Comparison of ENCODE assay signal across 1 cellular context in the genomic region with DNA sequence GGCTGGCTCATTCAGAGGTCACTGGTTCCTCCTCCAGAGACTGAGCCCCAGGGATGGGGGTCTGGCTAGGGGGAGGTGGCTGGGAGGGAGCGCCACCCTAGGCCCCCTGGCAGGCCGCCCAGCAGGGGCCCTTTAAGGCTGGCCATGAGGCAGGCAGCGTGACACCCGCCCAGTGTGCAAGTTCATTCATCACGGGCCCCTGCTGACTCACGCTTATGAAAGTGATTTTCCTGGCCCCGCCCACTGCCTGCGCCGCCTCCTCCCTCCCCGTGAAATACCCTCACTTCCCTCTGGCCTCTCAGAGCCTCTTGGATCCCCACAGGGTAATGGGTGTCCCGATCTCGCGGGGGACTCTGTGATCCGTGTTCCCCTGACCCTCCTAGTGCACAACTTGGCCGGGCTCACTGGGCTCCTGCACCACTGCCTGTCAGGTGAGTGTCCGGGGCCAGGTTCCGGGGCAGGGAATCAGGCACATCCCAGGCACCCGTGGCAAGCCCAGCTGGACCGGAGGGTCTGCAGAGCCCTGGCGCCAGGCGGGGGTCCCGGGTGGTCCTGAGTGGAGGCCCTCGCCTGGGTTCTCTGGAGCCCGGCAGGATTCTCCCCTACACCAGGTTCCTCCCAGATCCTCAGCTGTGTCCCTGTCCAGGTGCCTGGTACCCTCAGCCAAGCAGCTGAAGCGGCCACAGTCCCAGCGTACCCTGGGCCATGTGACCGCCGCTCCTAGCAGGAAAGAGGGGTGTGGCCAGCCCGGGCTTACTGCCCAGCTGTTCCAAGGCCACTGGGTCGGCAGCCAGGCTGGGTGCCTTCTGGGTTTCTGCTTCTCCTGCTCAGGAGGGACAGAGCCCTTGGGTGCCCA.
TF ChIP-seq lines count a peak whose summit lies in the region.

A gene with protein sequence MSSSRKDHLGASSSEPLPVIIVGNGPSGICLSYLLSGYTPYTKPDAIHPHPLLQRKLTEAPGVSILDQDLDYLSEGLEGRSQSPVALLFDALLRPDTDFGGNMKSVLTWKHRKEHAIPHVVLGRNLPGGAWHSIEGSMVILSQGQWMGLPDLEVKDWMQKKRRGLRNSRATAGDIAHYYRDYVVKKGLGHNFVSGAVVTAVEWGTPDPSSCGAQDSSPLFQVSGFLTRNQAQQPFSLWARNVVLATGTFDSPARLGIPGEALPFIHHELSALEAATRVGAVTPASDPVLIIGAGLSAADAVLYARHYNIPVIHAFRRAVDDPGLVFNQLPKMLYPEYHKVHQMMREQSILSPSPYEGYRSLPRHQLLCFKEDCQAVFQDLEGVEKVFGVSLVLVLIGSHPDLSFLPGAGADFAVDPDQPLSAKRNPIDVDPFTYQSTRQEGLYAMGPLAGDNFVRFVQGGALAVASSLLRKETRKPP (plus strand): TSS at position 301 of the 856 bp plus-strand sequence. CDS start 4,432 bp downstream, outside the sequence.

TF ChIP-seq in HepG2, 621 proteins besides CTCF, POLR2A, EP300 and RAD21 (continued from another document and continues in another):
- TF ChIP-seq, protein P1, sequence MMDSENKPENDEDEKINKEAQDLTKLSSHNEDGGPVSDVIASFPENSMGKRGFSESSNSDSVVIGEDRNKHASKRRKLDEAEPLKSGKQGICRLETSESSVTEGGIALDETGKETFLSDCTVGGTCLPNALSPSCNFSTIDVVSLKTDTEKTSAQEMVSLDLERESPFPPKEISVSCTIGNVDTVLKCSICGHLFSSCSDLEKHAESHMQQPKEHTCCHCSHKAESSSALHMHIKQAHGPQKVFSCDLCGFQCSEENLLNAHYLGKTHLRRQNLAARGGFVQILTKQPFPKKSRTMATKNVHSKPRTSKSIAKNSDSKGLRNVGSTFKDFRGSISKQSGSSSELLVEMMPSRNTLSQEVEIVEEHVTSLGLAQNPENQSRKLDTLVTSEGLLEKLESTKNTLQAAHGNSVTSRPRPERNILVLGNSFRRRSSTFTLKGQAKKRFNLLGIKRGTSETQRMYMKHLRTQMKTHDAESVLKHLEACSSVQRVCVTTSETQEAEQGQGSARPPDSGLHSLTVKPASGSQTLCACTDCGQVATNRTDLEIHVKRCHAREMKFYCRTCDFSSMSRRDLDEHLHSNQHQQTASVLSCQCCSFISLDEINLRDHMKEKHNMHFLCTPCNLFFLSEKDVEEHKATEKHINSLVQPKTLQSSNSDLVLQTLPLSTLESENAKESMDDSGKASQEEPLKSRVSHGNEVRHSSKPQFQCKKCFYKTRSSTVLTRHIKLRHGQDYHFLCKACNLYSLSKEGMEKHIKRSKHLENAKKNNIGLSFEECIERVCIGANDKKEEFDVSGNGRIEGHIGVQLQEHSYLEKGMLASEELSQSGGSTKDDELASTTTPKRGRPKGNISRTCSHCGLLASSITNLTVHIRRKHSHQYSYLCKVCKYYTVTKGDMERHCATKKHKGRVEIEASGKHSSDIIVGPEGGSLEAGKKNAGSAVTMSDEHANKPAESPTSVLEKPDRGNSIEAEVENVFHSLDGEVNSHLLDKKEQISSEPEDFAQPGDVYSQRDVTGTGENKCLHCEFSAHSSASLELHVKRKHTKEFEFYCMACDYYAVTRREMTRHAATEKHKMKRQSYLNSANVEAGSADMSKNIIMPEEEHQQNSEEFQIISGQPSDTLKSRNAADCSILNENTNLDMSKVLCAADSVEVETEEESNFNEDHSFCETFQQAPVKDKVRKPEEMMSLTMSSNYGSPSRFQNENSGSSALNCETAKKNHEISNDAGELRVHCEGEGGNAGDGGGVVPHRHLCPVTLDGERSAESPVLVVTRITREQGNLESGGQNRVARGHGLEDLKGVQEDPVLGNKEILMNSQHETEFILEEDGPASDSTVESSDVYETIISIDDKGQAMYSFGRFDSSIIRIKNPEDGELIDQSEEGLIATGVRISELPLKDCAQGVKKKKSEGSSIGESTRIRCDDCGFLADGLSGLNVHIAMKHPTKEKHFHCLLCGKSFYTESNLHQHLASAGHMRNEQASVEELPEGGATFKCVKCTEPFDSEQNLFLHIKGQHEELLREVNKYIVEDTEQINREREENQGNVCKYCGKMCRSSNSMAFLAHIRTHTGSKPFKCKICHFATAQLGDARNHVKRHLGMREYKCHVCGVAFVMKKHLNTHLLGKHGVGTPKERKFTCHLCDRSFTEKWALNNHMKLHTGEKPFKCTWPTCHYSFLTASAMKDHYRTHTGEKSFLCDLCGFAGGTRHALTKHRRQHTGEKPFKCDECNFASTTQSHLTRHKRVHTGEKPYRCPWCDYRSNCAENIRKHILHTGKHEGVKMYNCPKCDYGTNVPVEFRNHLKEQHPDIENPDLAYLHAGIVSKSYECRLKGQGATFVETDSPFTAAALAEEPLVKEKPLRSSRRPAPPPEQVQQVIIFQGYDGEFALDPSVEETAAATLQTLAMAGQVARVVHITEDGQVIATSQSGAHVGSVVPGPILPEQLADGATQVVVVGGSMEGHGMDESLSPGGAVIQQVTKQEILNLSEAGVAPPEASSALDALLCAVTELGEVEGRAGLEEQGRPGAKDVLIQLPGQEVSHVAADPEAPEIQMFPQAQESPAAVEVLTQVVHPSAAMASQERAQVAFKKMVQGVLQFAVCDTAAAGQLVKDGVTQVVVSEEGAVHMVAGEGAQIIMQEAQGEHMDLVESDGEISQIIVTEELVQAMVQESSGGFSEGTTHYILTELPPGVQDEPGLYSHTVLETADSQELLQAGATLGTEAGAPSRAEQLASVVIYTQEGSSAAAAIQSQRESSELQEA (CRISPR knock-in tag; IDR thresholded peaks at IDR 0.05; ENCODE audit: not compliant biosample characterization), result peak; percentile 86
- peak; percentile 51 for TF ChIP-seq HNRNPLL (IDR thresholded peaks at IDR 0.05; ENCODE audit: low read depth, low read length, poor library complexity, severe bottlenecking)
- peak; percentile 23 for TF ChIP-seq NR2F6 (IDR thresholded peaks at IDR 0.05)
- TF ChIP-seq NR2F6 (CRISPR knock-in tag; IDR thresholded peaks at IDR 0.05), result peak; percentile 71
- no peak for TF ChIP-seq ZNF484 (CRISPR knock-in tag; IDR thresholded peaks at IDR 0.05; ENCODE audit: borderline replicate concordance, low read depth)
- TF ChIP-seq ZNF776 (CRISPR knock-in tag; IDR thresholded peaks at IDR 0.05), result no peak
- 0 out of 2 replicates have a peak, but pooled peaks have one; percentile 45 for TF ChIP-seq ZSCAN12 (CRISPR knock-in tag; IDR thresholded peaks at IDR 0.05)
- TF ChIP-seq RFXAP (CRISPR knock-in tag; IDR thresholded peaks at IDR 0.05; ENCODE audit: borderline replicate concordance), result 0 out of 2 replicates have a peak, but pooled peaks have one; percentile 80
- TF ChIP-seq, protein P2, sequence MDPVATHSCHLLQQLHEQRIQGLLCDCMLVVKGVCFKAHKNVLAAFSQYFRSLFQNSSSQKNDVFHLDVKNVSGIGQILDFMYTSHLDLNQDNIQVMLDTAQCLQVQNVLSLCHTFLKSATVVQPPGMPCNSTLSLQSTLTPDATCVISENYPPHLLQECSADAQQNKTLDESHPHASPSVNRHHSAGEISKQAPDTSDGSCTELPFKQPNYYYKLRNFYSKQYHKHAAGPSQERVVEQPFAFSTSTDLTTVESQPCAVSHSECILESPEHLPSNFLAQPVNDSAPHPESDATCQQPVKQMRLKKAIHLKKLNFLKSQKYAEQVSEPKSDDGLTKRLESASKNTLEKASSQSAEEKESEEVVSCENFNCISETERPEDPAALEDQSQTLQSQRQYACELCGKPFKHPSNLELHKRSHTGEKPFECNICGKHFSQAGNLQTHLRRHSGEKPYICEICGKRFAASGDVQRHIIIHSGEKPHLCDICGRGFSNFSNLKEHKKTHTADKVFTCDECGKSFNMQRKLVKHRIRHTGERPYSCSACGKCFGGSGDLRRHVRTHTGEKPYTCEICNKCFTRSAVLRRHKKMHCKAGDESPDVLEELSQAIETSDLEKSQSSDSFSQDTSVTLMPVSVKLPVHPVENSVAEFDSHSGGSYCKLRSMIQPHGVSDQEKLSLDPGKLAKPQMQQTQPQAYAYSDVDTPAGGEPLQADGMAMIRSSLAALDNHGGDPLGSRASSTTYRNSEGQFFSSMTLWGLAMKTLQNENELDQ (CRISPR knock-in tag; IDR thresholded peaks at IDR 0.05; ENCODE audit: borderline replicate concordance), result no peak
- TF ChIP-seq ZC3H4 (CRISPR knock-in tag; IDR thresholded peaks at IDR 0.05; ENCODE audit: borderline replicate concordance), result peak; percentile 92; the same call in 1 of the 2 replicates
- TF ChIP-seq, protein P3, sequence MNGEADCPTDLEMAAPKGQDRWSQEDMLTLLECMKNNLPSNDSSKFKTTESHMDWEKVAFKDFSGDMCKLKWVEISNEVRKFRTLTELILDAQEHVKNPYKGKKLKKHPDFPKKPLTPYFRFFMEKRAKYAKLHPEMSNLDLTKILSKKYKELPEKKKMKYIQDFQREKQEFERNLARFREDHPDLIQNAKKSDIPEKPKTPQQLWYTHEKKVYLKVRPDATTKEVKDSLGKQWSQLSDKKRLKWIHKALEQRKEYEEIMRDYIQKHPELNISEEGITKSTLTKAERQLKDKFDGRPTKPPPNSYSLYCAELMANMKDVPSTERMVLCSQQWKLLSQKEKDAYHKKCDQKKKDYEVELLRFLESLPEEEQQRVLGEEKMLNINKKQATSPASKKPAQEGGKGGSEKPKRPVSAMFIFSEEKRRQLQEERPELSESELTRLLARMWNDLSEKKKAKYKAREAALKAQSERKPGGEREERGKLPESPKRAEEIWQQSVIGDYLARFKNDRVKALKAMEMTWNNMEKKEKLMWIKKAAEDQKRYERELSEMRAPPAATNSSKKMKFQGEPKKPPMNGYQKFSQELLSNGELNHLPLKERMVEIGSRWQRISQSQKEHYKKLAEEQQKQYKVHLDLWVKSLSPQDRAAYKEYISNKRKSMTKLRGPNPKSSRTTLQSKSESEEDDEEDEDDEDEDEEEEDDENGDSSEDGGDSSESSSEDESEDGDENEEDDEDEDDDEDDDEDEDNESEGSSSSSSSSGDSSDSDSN (CRISPR knock-in tag; IDR thresholded peaks at IDR 0.05), result peak; percentile 71
- peak; percentile 27; the same call in 1 of the 2 replicates for TF ChIP-seq ZBTB20 (CRISPR knock-in tag; IDR thresholded peaks at IDR 0.05; ENCODE audit: borderline replicate concordance, low read depth)
- TF ChIP-seq GTF3A (CRISPR knock-in tag; conservative IDR thresholded peaks at IDR 0.05), result 0 out of 2 replicates have a peak, but pooled peaks have one; percentile 77
- TF ChIP-seq ZNF20 (CRISPR knock-in tag; IDR thresholded peaks at IDR 0.05), result no peak
- peak; percentile 82; the same call in 1 of the 2 replicates for TF ChIP-seq ZSCAN30 (CRISPR knock-in tag; IDR thresholded peaks at IDR 0.05)
- TF ChIP-seq NFYC (CRISPR knock-in tag; IDR thresholded peaks at IDR 0.05), result no peak
- TF ChIP-seq SKI (IDR thresholded peaks at IDR 0.05; ENCODE audit: partially characterized antibody), result peak; percentile 50
- TF ChIP-seq SRY (CRISPR knock-in tag; IDR thresholded peaks at IDR 0.05), result peak; percentile 80; the same call in 1 of the 2 replicates
- TF ChIP-seq POLR2AphosphoS2 (IDR thresholded peaks at IDR 0.05; ENCODE audit: low read depth, low read length), result peak; percentile 97
- 0 out of 2 replicates have a peak, but pooled peaks have one; percentile 56 for TF ChIP-seq ZMYM2 (CRISPR knock-in tag; IDR thresholded peaks at IDR 0.05)
- TF ChIP-seq, protein P4, sequence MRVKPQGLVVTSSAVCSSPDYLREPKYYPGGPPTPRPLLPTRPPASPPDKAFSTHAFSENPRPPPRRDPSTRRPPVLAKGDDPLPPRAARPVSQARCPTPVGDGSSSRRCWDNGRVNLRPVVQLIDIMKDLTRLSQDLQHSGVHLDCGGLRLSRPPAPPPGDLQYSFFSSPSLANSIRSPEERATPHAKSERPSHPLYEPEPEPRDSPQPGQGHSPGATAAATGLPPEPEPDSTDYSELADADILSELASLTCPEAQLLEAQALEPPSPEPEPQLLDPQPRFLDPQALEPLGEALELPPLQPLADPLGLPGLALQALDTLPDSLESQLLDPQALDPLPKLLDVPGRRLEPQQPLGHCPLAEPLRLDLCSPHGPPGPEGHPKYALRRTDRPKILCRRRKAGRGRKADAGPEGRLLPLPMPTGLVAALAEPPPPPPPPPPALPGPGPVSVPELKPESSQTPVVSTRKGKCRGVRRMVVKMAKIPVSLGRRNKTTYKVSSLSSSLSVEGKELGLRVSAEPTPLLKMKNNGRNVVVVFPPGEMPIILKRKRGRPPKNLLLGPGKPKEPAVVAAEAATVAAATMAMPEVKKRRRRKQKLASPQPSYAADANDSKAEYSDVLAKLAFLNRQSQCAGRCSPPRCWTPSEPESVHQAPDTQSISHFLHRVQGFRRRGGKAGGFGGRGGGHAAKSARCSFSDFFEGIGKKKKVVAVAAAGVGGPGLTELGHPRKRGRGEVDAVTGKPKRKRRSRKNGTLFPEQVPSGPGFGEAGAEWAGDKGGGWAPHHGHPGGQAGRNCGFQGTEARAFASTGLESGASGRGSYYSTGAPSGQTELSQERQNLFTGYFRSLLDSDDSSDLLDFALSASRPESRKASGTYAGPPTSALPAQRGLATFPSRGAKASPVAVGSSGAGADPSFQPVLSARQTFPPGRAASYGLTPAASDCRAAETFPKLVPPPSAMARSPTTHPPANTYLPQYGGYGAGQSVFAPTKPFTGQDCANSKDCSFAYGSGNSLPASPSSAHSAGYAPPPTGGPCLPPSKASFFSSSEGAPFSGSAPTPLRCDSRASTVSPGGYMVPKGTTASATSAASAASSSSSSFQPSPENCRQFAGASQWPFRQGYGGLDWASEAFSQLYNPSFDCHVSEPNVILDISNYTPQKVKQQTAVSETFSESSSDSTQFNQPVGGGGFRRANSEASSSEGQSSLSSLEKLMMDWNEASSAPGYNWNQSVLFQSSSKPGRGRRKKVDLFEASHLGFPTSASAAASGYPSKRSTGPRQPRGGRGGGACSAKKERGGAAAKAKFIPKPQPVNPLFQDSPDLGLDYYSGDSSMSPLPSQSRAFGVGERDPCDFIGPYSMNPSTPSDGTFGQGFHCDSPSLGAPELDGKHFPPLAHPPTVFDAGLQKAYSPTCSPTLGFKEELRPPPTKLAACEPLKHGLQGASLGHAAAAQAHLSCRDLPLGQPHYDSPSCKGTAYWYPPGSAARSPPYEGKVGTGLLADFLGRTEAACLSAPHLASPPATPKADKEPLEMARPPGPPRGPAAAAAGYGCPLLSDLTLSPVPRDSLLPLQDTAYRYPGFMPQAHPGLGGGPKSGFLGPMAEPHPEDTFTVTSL (CRISPR knock-in tag; IDR thresholded peaks at IDR 0.05; ENCODE audit: borderline replicate concordance), result peak; percentile 1; the same call in 1 of the 2 replicates
- TF ChIP-seq ZNF607 (CRISPR knock-in tag; IDR thresholded peaks at IDR 0.05; ENCODE audit: borderline replicate concordance), result 0 out of 2 replicates have a peak, but pooled peaks have one; percentile 56
- TF ChIP-seq, protein P5, sequence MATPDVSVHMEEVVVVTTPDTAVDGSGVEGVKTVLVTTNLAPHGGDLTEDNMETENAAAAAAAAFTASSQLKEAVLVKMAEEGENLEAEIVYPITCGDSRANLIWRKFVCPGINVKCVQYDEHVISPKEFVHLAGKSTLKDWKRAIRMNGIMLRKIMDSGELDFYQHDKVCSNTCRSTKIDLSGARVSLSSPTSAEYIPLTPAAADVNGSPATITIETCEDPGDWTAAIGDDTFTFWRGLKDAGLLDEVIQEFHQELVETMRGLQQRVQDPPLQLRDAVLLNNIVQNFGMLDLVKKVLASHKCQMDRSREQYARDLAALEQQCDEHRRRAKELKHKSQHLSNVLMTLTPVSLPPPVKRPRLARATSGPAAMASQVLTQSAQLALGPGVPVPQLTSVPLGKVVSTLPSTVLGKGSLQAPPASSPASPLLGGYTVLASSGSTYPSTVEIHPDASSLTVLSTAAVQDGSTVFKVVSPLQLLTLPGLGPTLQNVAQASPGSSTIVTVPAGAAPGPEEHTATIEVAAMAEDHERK (CRISPR knock-in tag; IDR thresholded peaks at IDR 0.05; ENCODE audit: low read depth), result no peak
- no peak; the same call in 1 of the 2 replicates for TF ChIP-seq ZNF3 (CRISPR knock-in tag; IDR thresholded peaks at IDR 0.05)
- TF ChIP-seq TARDBP (CRISPR knock-in tag; IDR thresholded peaks at IDR 0.05), result peak; percentile 62
